Comparison of ENCODE assay signal across 11 cellular contexts in the genomic region with DNA sequence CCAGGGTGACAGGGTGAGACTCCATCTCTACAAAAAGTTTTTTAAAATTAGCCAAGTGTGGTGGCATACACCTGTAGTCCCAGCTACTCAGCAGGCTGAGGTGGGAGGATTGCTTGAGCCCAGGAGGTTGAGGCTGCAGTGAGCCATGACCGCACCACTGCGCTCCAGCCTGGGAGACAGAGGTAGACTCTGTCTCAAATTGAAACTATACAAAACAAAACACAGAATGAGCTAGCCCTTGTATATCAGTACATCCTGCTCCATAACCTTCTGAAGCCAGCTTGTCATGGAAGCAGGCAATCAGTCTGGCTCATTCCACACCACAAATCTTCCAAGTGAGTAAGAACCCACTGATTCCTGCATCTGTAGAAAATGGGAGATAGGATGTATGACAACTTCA. TPM values are rescaled to one million over a fixed set of nuclear protein-coding genes. Genes with fewer than 3 reads are reported as not detected.
DNase-seq lines count a peak whose midpoint lies in the region; ATAC-seq lines count a peak whose summit lies in the region.
"Had no signal": no experiment of that assay in that cellular context is flagged by ENCODE, and none has a peak within 500 bp of the region (broad histone marks: within the 10 kb centered on the region; RNA-seq: fewer than 3 reads in every experiment).

No MANE protein-coding gene starts in this region.

- intact Hi-C loops in Right ventricle myocardium superior (cut with DNase I), result no loop called here

- H3K27ac ChIP-seq in epithelial cell of prostate, result peak overlapping the region; percentile 92

- ATAC-seq in GM18498 (IDR thresholded peaks at IDR 0.05; ENCODE audit: unreplicated experiment), result peak; percentile 65
- ATAC-seq in GM21529 (IDR thresholded peaks at IDR 0.05; ENCODE audit: unreplicated experiment), result peak; percentile 87
- ATAC-seq in HG03159 (IDR thresholded peaks at IDR 0.05; ENCODE audit: unreplicated experiment), result peak; percentile 64
- no peak for ATAC-seq in Right ventricle myocardium superior (ENCODE audit: poor library complexity)

- DNase-seq in epithelial cell of prostate (ENCODE audit: low read depth, low spot score) (no peak), Right ventricle myocardium superior (no peak), NK-92 (lab: John Stamatoyannopoulos, UW; ENCODE audit: unreplicated experiment) (no peak), D341Med (ENCODE audit: low spot score) (no peak)
- no peak for DNase-seq in activated CD4-positive, alpha-beta T cell treated with anti-CD3 and anti-CD28 coated beads, Interleukin-2, amount 50 U/mL, for 48 hours
- DNase-seq: activated naive CD4-positive, alpha-beta T cell; H7; hippocampal formation had no signal

RNA-seq across cellular contexts. Expression of a gene that starts 49.0 kb away (rescaled TPM):
- total RNA-seq in Right ventricle myocardium superior, result 71.5 TPM
